In genomic region chr7:121366852-121367431, GRCh38 we compare ENCODE assay signal across 8 cellular contexts. TPM values are rescaled to one million over a fixed set of nuclear protein-coding genes. Genes with fewer than 3 reads are reported as not detected.
DNase-seq lines count a peak whose midpoint lies in the region; ATAC-seq and TF ChIP-seq lines count a peak whose summit lies in the region.

No MANE protein-coding gene starts in this region.

- H3K4me3 ChIP-seq in AG09309 (ENCODE audit: control insufficient read depth, low read depth, low read length) (no peak overlapping the region), astrocyte of the spinal cord (ENCODE audit: low read depth, low read length) (no peak overlapping the region)

- no peaks in the 10 kb centered on the region for H3K27me3 Mint-ChIP-seq in activated T-helper 17 cell treated with anti-CD3 and anti-CD28 coated beads, Interleukin-2, amount 50 U/mL, for 72 hours

- no peak overlapping the region for H3K4me3 Mint-ChIP-seq in activated T-helper 17 cell treated with anti-CD3 and anti-CD28 coated beads, Interleukin-2, amount 50 U/mL, for 72 hours

- H3K27ac Mint-ChIP-seq in activated T-helper 17 cell treated with anti-CD3 and anti-CD28 coated beads, Interleukin-2, amount 50 U/mL, for 72 hours = no peak overlapping the region

- in situ Hi-C loops in G401 (cut with HindIII; ENCODE audit: low sequenced_read_pairs) (no loop called here), astrocyte of the spinal cord (cut with HindIII; ENCODE audit: low sequenced_read_pairs) (no loop called here)

- peaks cover 7% of the 10 kb centered on the region for H3K4me1 Mint-ChIP-seq in activated T-helper 17 cell treated with anti-CD3 and anti-CD28 coated beads, Interleukin-2, amount 50 U/mL, for 72 hours

- TF ChIP-seq CTCF in AG09309 (IDR thresholded peaks at IDR 0.05; ENCODE audit: control insufficient read depth, insufficient read depth, low read depth, low read length, missing control alignments) = peak; percentile 66
- peak; percentile 59 for TF ChIP-seq CTCF in astrocyte of the spinal cord (IDR thresholded peaks at IDR 0.05; ENCODE audit: low read depth, low read length)

- H3K36me3 Mint-ChIP-seq in activated T-helper 17 cell treated with anti-CD3 and anti-CD28 coated beads, Interleukin-2, amount 50 U/mL, for 72 hours (ENCODE audit: low read depth) = peaks cover 57% of the 10 kb centered on the region

- no peaks in the 10 kb centered on the region for H3K9me3 Mint-ChIP-seq in activated T-helper 17 cell treated with anti-CD3 and anti-CD28 coated beads, Interleukin-2, amount 50 U/mL, for 72 hours

- no peak for DNase-seq in AG09309 (ENCODE audit: low read depth)
- peak; percentile 67 for DNase-seq in G401 (ENCODE audit: low spot score)
- peak; percentile 28 for DNase-seq in NCI-H2107 treated with DMSO at 0.1 percent for 48 hours (lab: John Stamatoyannopoulos, UW; ENCODE audit: unreplicated experiment)
- peak; percentile 65 for DNase-seq in astrocyte of the spinal cord (ENCODE audit: low read depth, low spot score)
- DNase-seq in left kidney (ENCODE audit: low read depth, low spot score) = peak; percentile 46

- ATAC-seq in HG03025 (IDR thresholded peaks at IDR 0.05; ENCODE audit: low FRiP score, unreplicated experiment) (no peak), GM19397 (IDR thresholded peaks at IDR 0.05; ENCODE audit: unreplicated experiment) (no peak)
- ATAC-seq in activated T-helper 17 cell treated with anti-CD3 and anti-CD28 coated beads, Interleukin-2, amount 50 U/mL, for 72 hours (replicated peaks) = no peak

RNA-seq across cellular contexts. Expression of gene FAM3C, which starts 29.2 kb away (rescaled TPM):
- 6.0 and 14.1 TPM in 2 replicates for total RNA-seq in G401 (2014; rRNA removed; shearing (Covaris generic))
- total RNA-seq in activated T-helper 17 cell treated with anti-CD3 and anti-CD28 coated beads, Interleukin-2, amount 50 U/mL, for 72 hours = 10 to 100 TPM; 18.5 to 22.8 TPM

RNA-seq across cellular contexts. Expression of gene WNT16, which starts 38.1 kb away (rescaled TPM):
- total RNA-seq in G401 (2014; rRNA removed; shearing (Covaris generic)) = not detected in 2 replicates
- total RNA-seq in activated T-helper 17 cell treated with anti-CD3 and anti-CD28 coated beads, Interleukin-2, amount 50 U/mL, for 72 hours = not detected
